Comparison of ENCODE assay signal across 24 cellular contexts in the genomic region with DNA sequence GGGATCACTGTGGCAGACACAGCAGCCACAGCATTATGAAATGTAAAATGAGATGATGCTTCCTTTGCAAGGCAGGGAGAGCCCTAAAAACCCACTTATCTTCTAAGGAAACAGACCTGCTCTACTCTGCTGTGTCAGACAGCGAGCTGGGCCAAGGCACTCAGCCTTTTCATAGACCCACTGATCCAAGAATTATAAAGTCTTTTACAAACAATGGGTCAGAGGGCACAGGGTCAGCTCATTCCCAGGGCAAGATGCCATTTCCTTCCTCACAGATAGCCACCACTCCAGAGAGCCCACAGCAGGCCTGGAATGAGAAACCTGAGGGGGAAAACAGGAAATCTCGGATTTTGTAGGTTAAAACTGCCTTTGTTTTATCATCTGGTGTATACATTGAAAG. TPM values are rescaled to one million over a fixed set of nuclear protein-coding genes. Genes with fewer than 3 reads are reported as not detected.
DNase-seq lines count a peak whose midpoint lies in the region; ATAC-seq, FAIRE-seq and TF ChIP-seq lines count a peak whose summit lies in the region.
"Had no signal": no experiment of that assay in that cellular context is flagged by ENCODE, and none has a peak within 500 bp of the region (broad histone marks: within the 10 kb centered on the region; RNA-seq: fewer than 3 reads in every experiment).

No MANE protein-coding gene starts in this region.

- TF ChIP-seq POLR2A in GM12892 (IDR thresholded peaks at IDR 0.05; ENCODE audit: low read depth, low read length): no peak

- H3K27me3 ChIP-seq in right cardiac atrium (ENCODE audit: control insufficient read depth, insufficient read depth): no peaks in the 10 kb centered on the region

- peak; percentile 32 to 69 (median 63) for DNase-seq in right cardiac atrium
- DNase-seq in Right ventricle myocardium superior: no peak
- no peak for DNase-seq in left lobe of liver (ENCODE audit: low spot score)
- DNase-seq in renal cortical epithelial cell (ENCODE audit: low read depth): peak; percentile 26
- no peak for DNase-seq in GM12892 (ENCODE audit: insufficient read length)
- DNase-seq in activated naive CD4-positive, alpha-beta T cell (lab: John Stamatoyannopoulos, UW): no peak
- no peak for DNase-seq in SW 1271 (lab: John Stamatoyannopoulos, UW)
- no peak for DNase-seq in NOMO-1 treated with DMSO at 0.1 percent for 48 hours (lab: John Stamatoyannopoulos, UW; ENCODE audit: unreplicated experiment)
- DNase-seq: ACHN; activated CD8-positive, alpha-beta memory T cell treated with anti-CD3 and anti-CD28 coated beads, Interleukin-2, amount 50 U/mL, for 48 hours; activated effector memory CD4-positive, alpha-beta T cell treated with anti-CD3 and anti-CD28 coated beads, Interleukin-2, amount 50 U/mL, for 16 hours; amniotic stem cell; CD4-positive, CD25-positive, alpha-beta regulatory T cell; DMS153; effector CD8-positive, alpha-beta T cell; GF-D8; head of caudate nucleus; NCI-H1105 treated with DMSO at 0.1 percent for 48 hours; NCI-H2107; NCI-H524 treated with DMSO at 0.1 percent for 48 hours; T-cell had no signal

- WGBS in right cardiac atrium: 50% methylated on average over 2 of the region's 2 CpGs

- FAIRE-seq in GM12892 (lab: Jason Lieb, UNC): no peak
- FAIRE-seq: GM12878, H1 had no signal

- H3K27ac ChIP-seq in right cardiac atrium (ENCODE audit: low read length): no peak overlapping the region

- H3K4me3 ChIP-seq in right cardiac atrium (ENCODE audit: low read length): no peak overlapping the region
- H3K4me3 ChIP-seq: GM12878 had no signal

- intact Hi-C loops in right cardiac atrium (cut with DNase I) (loop anchor here in 1 of 4 donors (5.0 kb wide), 1 partner anchor 42 kb away; the partner anchor contains the start of gene CASQ2), Right ventricle myocardium superior (cut with DNase I) (loop anchor here (5.0 kb wide), 1 partner anchor 42 kb away; the partner anchor contains the start of gene CASQ2)

- H3K9me3 ChIP-seq in right cardiac atrium (ENCODE audit: control insufficient read depth, low read length): no peaks in the 10 kb centered on the region

- ATAC-seq in right cardiac atrium (peak; percentile 62 to 74), Right ventricle myocardium superior (ENCODE audit: poor library complexity) (no peak), left lobe of liver (peak; percentile 46)
- ATAC-seq: GM12878; stimulated activated memory B cell treated with anti-CD40 and anti-IgM and Interleukin-4, amounts not matched to agents 10 μg/mL and 1 μg/mL and 100 μg/mL, for 72 hours; T-cell had no signal

- H3K4me1 ChIP-seq in right cardiac atrium (ENCODE audit: control insufficient read depth, insufficient read depth, low read length): peaks cover 2% of the 10 kb centered on the region

RNA-seq across cellular contexts. Expression of gene CASQ2, which starts 42.9 kb away (rescaled TPM):
- 100 to 1,000 TPM; 706 to 865 (median 788) TPM for total RNA-seq in right cardiac atrium
- polyA plus RNA-seq in right cardiac atrium: 702 TPM
- 804 TPM for total RNA-seq in Right ventricle myocardium superior
- total RNA-seq in left lobe of liver: 0.13 TPM
- not detected in 2 replicates for total RNA-seq in renal cortical epithelial cell
- not detected for polyA plus RNA-seq in GM12892 (2012; ENCODE audit: missing spikeins)
- total RNA-seq: CD4-positive, CD25-positive, alpha-beta regulatory T cell; GM12878; H1; T-cell had no signal
- polyA plus RNA-seq: CD4-positive, CD25-positive, alpha-beta regulatory T cell; GM12878; H1 had no signal

Comparison
In these comparisons a context has a peak if more than half of its experiments do, and no peak if none do; other contexts are left out.
1. DNase-seq: peak in right cardiac atrium (3 of 3) and renal cortical epithelial cell (single experiment); none in Right ventricle myocardium superior (single experiment), left lobe of liver (single experiment), GM12892 (single experiment), activated naive CD4-positive, alpha-beta T cell (0 of 4), SW 1271 (0 of 2) and NOMO-1 treated with DMSO at 0.1 percent for 48 hours (single experiment).
2. RNA of gene CASQ2, which starts 42.9 kb away (total RNA-seq): 706 to 865 TPM in right cardiac atrium and 804 TPM in Right ventricle myocardium superior (single experiment); 0.13 TPM in left lobe of liver (single experiment) and not detected in renal cortical epithelial cell; every median in the first group is over 100 times any median in the second.